ENCODE assay signal across 8 cellular contexts in the genomic region with DNA sequence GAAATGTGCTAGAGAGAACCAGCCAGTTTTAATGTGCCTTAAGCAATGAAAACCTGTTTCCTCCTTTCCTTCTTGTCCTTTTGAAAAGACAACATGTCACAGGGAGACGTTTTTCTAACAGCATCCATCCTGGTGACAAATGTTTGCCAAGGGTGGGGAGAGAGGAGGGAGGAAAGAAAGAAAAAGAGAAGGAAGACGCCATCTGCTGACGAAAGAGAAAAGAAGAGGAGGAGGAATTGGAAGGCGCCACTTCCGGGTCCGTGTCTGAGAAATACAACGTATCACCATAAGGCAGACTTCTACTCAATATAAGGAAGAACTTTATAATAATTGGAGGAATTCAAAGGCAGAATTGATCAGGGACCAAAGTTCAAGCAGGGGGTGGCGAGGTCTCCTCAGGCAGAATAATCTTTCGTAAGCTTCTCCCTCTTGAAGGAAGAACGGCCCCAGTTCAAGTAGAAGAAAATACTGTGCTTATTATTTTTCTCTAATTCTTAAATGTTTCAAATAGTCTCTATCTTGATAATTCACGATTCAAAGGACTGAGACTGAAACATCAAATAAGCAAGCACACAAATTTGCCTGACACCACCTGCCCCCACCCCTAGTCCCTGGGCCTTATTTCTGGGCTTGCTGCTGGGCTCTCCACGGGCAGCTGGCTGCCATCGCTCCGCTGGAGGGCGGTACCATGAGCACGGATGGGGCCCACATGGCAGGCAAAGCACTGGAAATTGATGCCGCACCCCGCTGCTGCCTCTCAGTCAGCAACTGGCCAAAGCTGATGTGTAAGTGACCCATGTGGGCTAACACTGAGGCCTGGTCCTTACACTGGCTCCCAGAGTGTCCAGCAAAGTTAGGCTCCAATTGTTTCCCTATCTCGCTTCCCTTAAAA.
DNase-seq lines count a peak whose midpoint lies in the region; ATAC-seq and TF ChIP-seq lines count a peak whose summit lies in the region.

No MANE protein-coding gene starts in this region.

- DNase-seq in AG04449 (ENCODE audit: low read depth, low spot score) (no peak), HK-2 (ENCODE audit: unreplicated experiment) (peak; percentile 48), RWPE1 (ENCODE audit: low spot score) (peak; percentile 50), adipocyte (ENCODE audit: low read depth) (peak; percentile 94), heart left ventricle (peak in 4 of 5 donors; percentile 49 to 61 (median 58)), prostate gland (ENCODE audit: low spot score) (peak; percentile 87)

- peaks cover 1% of the 10 kb centered on the region for H3K9me3 ChIP-seq in adipocyte (ENCODE audit: control insufficient read depth, low read length)
- peaks cover 0 to 8% (median 4%) of the 10 kb centered on the region in 12 donors for H3K9me3 ChIP-seq in heart left ventricle
- H3K9me3 ChIP-seq in prostate gland: no peaks in the 10 kb centered on the region

- peak overlapping the region; percentile 79 for H3K9ac ChIP-seq in adipocyte (ENCODE audit: low read length)

- H3K27me3 ChIP-seq in adipocyte (replicated peaks; ENCODE audit: control insufficient read depth, insufficient read depth, low read length) (no peaks in the 10 kb centered on the region), heart left ventricle (no peaks in the 10 kb centered on the region), prostate gland (replicated peaks; ENCODE audit: insufficient read depth) (no peaks in the 10 kb centered on the region)

- H3K4me1 ChIP-seq in adipocyte (ENCODE audit: control insufficient read depth, insufficient read depth, low read length): peaks cover 64% of the 10 kb centered on the region
- H3K4me1 ChIP-seq in heart left ventricle: peaks cover 10 to 73% (median 49%) of the 10 kb centered on the region in 12 donors
- H3K4me1 ChIP-seq in prostate gland (replicated peaks): peaks cover 14% of the 10 kb centered on the region

- H3K36me3 ChIP-seq in adipocyte (ENCODE audit: control insufficient read depth, insufficient read depth, low read length, severe bottlenecking) (peaks cover 8% of the 10 kb centered on the region), heart left ventricle (peaks cover 0 to 10% (median 0%) of the 10 kb centered on the region in 9 donors), prostate gland (no peaks in the 10 kb centered on the region)

- TF ChIP-seq POLR2A in heart left ventricle (IDR thresholded peaks at IDR 0.05) (no peak), prostate gland (IDR thresholded peaks at IDR 0.05) (no peak)

- TF ChIP-seq CTCF in AG04449 (IDR thresholded peaks at IDR 0.05; ENCODE audit: insufficient read depth, low read length, missing control alignments) (peak; percentile 50), GM12875 (IDR thresholded peaks at IDR 0.05; ENCODE audit: borderline replicate concordance, insufficient read depth, low read depth, low read length) (peak; percentile 43; the same call in 1 of the 2 replicates), RWPE1 (conservative IDR thresholded peaks at IDR 0.05; ENCODE audit: low read depth) (peak; percentile 77), heart left ventricle (IDR thresholded peaks at IDR 0.05) (peak; percentile 21 to 68 (median 54)), prostate gland (IDR thresholded peaks at IDR 0.05) (peak; percentile 42 to 86 (median 74))

- H3K4me3 ChIP-seq in AG04449 (ENCODE audit: low read depth, low read length) (no peak overlapping the region), GM12875 (ENCODE audit: low read depth, low read length) (no peak overlapping the region), adipocyte (ENCODE audit: low read length) (peak overlapping the region; percentile 21), heart left ventricle (no peak overlapping the region), prostate gland (no peak overlapping the region)

- ATAC-seq in heart left ventricle (peak; percentile 24 to 74 (median 74)), HG02884 (IDR thresholded peaks at IDR 0.05; ENCODE audit: unreplicated experiment) (no peak)

- intact Hi-C loops in heart left ventricle (cut with DNase I): loop anchor here in 7 of 10 donors (2.0 to 10.0 kb wide), 5 partner anchors 105 to 113 kb away; no protein-coding TSS in a partner anchor
- intact Hi-C loops in prostate gland (cut with DNase I): no loop called here

- POLR2A ChIA-PET in AG04449 (lab: Yijun Ruan, JAX): interaction anchor here (0.6 to 1.3 kb wide), 3 partner anchors 94 to 162 kb away, joined by 3 to 6 read pairs (median 3); no protein-coding TSS in a partner anchor
- POLR2A ChIA-PET in RWPE1 (lab: Yijun Ruan, JAX; ENCODE audit: low non-redundant PET): no interaction called here

- CTCF ChIA-PET in AG04449 (lab: Yijun Ruan, JAX) (interaction anchor here (0.6 to 4.4 kb wide), 29 partner anchors 8 to 125 kb away, joined by 3 to 32 read pairs (median 5); no protein-coding TSS in a partner anchor), RWPE1 (lab: Yijun Ruan, JAX) (interaction anchor here (0.7 to 1.2 kb wide), 2 partner anchors 111 to 118 kb away, joined by 4 to 7 read pairs; no protein-coding TSS in a partner anchor)

- peak overlapping the region; percentile 65 for H3K27ac ChIP-seq in RWPE1
- H3K27ac ChIP-seq in heart left ventricle: peak overlapping the region in 10 of 12 donors; percentile 4 to 77 (median 42)
- H3K27ac ChIP-seq in prostate gland: peak overlapping the region; percentile 66 to 74

- 46 to 56% (median 47%) methylated on average over 19 of the region's 19 CpGs for WGBS in heart left ventricle, 4 donors
- WGBS in prostate gland: 45% methylated on average over 19 of the region's 19 CpGs
